ENCODE assay signal across 18 cellular contexts in genomic region chr10:125080296-125080695, GRCh38.
DNase-seq lines count a peak whose midpoint lies in the region; ATAC-seq and TF ChIP-seq lines count a peak whose summit lies in the region.
"Had no signal": no experiment of that assay in that cellular context is flagged by ENCODE, and none has a peak within 500 bp of the region (broad histone marks: within the 10 kb centered on the region; RNA-seq: fewer than 3 reads in every experiment).

No MANE protein-coding gene starts in this region.

- H3K27ac ChIP-seq in left ventricle myocardium inferior (replicated peaks) (peak overlapping the region; percentile 89), heart right ventricle (peak overlapping the region in 4 of 10 donors; percentile 25 to 73 (median 71))
- H3K27ac ChIP-seq: BLaER1, HL-60, RWPE1 had no signal

- intact Hi-C loops in left ventricle myocardium inferior (cut with micrococcal nuclease), result no loop called here
- intact Hi-C loops in heart right ventricle (cut with DNase I), result loop anchor here in 3 of 10 donors (5.0 kb wide), 3 partner anchors 42 to 77 kb away; no protein-coding TSS in a partner anchor
- intact Hi-C loops in posterior vena cava (cut with DNase I), result no loop called here

- peak overlapping the region; percentile 26 for H3K27ac Mint-ChIP-seq in mesothelial cell of epicardium
- H3K27ac Mint-ChIP-seq: CD8-positive, alpha-beta T cell had no signal

- H3K4me3 ChIP-seq in left ventricle myocardium inferior, result no peak overlapping the region
- no peak overlapping the region for H3K4me3 ChIP-seq in heart right ventricle
- H3K4me3 ChIP-seq: BLaER1 had no signal

- H3K4me3 Mint-ChIP-seq in mesothelial cell of epicardium, result no peak overlapping the region
- H3K4me3 Mint-ChIP-seq: CD8-positive, alpha-beta T cell; H9 had no signal

- ATAC-seq in heart right ventricle, result no peak
- ATAC-seq in HG02852 (IDR thresholded peaks at IDR 0.05; ENCODE audit: unreplicated experiment), result no peak
- no peak for ATAC-seq in GM18861 (IDR thresholded peaks at IDR 0.05; ENCODE audit: unreplicated experiment)
- ATAC-seq: CD8-positive, alpha-beta T cell had no signal

- H3K9me3 ChIP-seq in left ventricle myocardium inferior (replicated peaks) (no peaks in the 10 kb centered on the region), heart right ventricle (no peaks in the 10 kb centered on the region)
- H3K9me3 ChIP-seq: BLaER1 had no signal

- H3K9me3 Mint-ChIP-seq in mesothelial cell of epicardium, result no peaks in the 10 kb centered on the region
- H3K9me3 Mint-ChIP-seq: CD8-positive, alpha-beta T cell; H9 had no signal

- H3K4me1 Mint-ChIP-seq in mesothelial cell of epicardium, result peaks cover 17% of the 10 kb centered on the region

- H3K36me3 ChIP-seq in left ventricle myocardium inferior (no peaks in the 10 kb centered on the region), heart right ventricle (peaks cover 0 to 18% (median 0%) of the 10 kb centered on the region in 9 donors)

- H3K4me1 ChIP-seq in left ventricle myocardium inferior, result peaks cover 93% of the 10 kb centered on the region
- H3K4me1 ChIP-seq in heart right ventricle, result peaks cover 22 to 97% (median 51%) of the 10 kb centered on the region in 9 donors

- 88% methylated on average over 7 of the region's 7 CpGs for WGBS in heart right ventricle, 2 donors

- H3K27me3 ChIP-seq in left ventricle myocardium inferior (ENCODE audit: low read depth), result no peaks in the 10 kb centered on the region
- no peaks in the 10 kb centered on the region for H3K27me3 ChIP-seq in heart right ventricle
- H3K27me3 ChIP-seq: BLaER1 had no signal

- no peak for TF ChIP-seq CTCF in left ventricle myocardium inferior (IDR thresholded peaks at IDR 0.05; ENCODE audit: borderline replicate concordance)
- no peak for TF ChIP-seq CTCF in heart right ventricle (IDR thresholded peaks at IDR 0.05)
- TF ChIP-seq CTCF in mesothelial cell of epicardium (IDR thresholded peaks at IDR 0.05; ENCODE audit: unreplicated experiment), result no peak

- no peak for DNase-seq in left ventricle myocardium inferior
- no peak for DNase-seq in heart right ventricle
- no peak for DNase-seq in mesothelial cell of epicardium (ENCODE audit: low spot score in 2 of 2, unreplicated experiment in 2 of 2)
- DNase-seq in posterior vena cava (ENCODE audit: low spot score), result peak; percentile 48
- no peak for DNase-seq in dedifferentiated amniotic fluid mesenchymal stem cell (ENCODE audit: extremely low spot score)
- no peak for DNase-seq in SHP77 treated with DMSO at 0.1 percent for 48 hours (lab: John Stamatoyannopoulos, UW)
- DNase-seq: CD8-positive, alpha-beta T cell; H9; MV-4-11; NCI-H1417; NCI-H1930; NCI-H69; OCI-M1 had no signal

- peaks cover 30% of the 10 kb centered on the region for H3K36me3 Mint-ChIP-seq in mesothelial cell of epicardium
- H3K36me3 Mint-ChIP-seq: CD8-positive, alpha-beta T cell had no signal

- H3K27me3 Mint-ChIP-seq in mesothelial cell of epicardium (ENCODE audit: low read depth), result no peaks in the 10 kb centered on the region
